Comparison of ENCODE assay signal across 8 cellular contexts in genomic region chr17:31858647-31859486, GRCh38. TPM values are rescaled to one million over a fixed set of nuclear protein-coding genes. Genes with fewer than 3 reads are reported as not detected.
DNase-seq lines count a peak whose midpoint lies in the region; ATAC-seq and TF ChIP-seq lines count a peak whose summit lies in the region.

Gene COPRS, minus strand, starts transcription at chr17:31859244. Its CDS starts 45 bp downstream, at chr17:31859199.

- H3K4me1 ChIP-seq in left ventricle myocardium inferior (peaks cover 18% of the 10 kb centered on the region), prostate gland (replicated peaks) (peaks cover 4% of the 10 kb centered on the region), upper lobe of right lung (peaks cover 15% of the 10 kb centered on the region)

- H3K27ac ChIP-seq in left ventricle myocardium inferior (replicated peaks) (peak within 1 kb of the TSS; percentile 90), prostate gland (peak within 1 kb of the TSS; percentile 84 to 90), upper lobe of right lung (peak within 1 kb of the TSS; percentile 75)

- H3K9me3 ChIP-seq in left ventricle myocardium inferior (replicated peaks) (no peaks in the 10 kb centered on the region), prostate gland (no peaks in the 10 kb centered on the region), upper lobe of right lung (no peaks in the 10 kb centered on the region)

- WGBS in prostate gland, result under 1% methylated on average over 63 of the region's 100 CpGs

- DNase-seq in DMS53 treated with DMSO at 0.1 percent for 48 hours (lab: John Stamatoyannopoulos, UW; ENCODE audit: unreplicated experiment), result peak; percentile 44
- DNase-seq in H7, result peak; percentile 99
- DNase-seq in NCI-H1105 (lab: John Stamatoyannopoulos, UW), result peak; percentile 81
- DNase-seq in T-helper 2 cell, result peak; percentile 54 to 84 (median 74)
- peak; percentile 69 for DNase-seq in amniotic stem cell (lab: John Stamatoyannopoulos, UW)
- peak; percentile 93 for DNase-seq in left ventricle myocardium inferior
- DNase-seq in prostate gland (ENCODE audit: low spot score), result peak; percentile 88
- peak; percentile 95 for DNase-seq in upper lobe of right lung

- intact Hi-C loops in left ventricle myocardium inferior (cut with micrococcal nuclease), result no loop called here
- intact Hi-C loops in prostate gland (cut with DNase I), result loop anchor here (5.0 kb wide), 1 partner anchor 302 kb away; no protein-coding TSS in a partner anchor
- intact Hi-C loops in upper lobe of right lung (cut with DNase I), result no loop called here

- TF ChIP-seq POLR2A in prostate gland (IDR thresholded peaks at IDR 0.05), result peak; percentile 10

- H3K36me3 ChIP-seq in H7 (replicated peaks; ENCODE audit: control insufficient read depth, insufficient read depth, low read length) (peaks cover 2% of the 10 kb centered on the region), left ventricle myocardium inferior (peaks cover 26% of the 10 kb centered on the region), prostate gland (peaks cover 0 to 11% of the 10 kb centered on the region in 2 donors), upper lobe of right lung (peaks cover 36% of the 10 kb centered on the region)

- peak; percentile 96 for ATAC-seq in upper lobe of right lung

- H3K27me3 ChIP-seq in H7 (ENCODE audit: control insufficient read depth, insufficient read depth, low read length), result no peaks in the 10 kb centered on the region; the same call in 1 of the 2 replicates
- H3K27me3 ChIP-seq in left ventricle myocardium inferior (ENCODE audit: low read depth), result no peaks in the 10 kb centered on the region
- no peaks in the 10 kb centered on the region for H3K27me3 ChIP-seq in prostate gland (replicated peaks; ENCODE audit: insufficient read depth)
- no peaks in the 10 kb centered on the region for H3K27me3 ChIP-seq in upper lobe of right lung

- peak within 1 kb of the TSS; percentile 57 for H3K4me3 ChIP-seq in H7 (ENCODE audit: insufficient read depth, low read depth, low read length)
- H3K4me3 ChIP-seq in left ventricle myocardium inferior, result peak within 1 kb of the TSS; percentile 82
- peak within 1 kb of the TSS; percentile 83 to 88 for H3K4me3 ChIP-seq in prostate gland
- H3K4me3 ChIP-seq in upper lobe of right lung, result peak within 1 kb of the TSS; percentile 68

- TF ChIP-seq CTCF in left ventricle myocardium inferior (IDR thresholded peaks at IDR 0.05; ENCODE audit: borderline replicate concordance) (peak; percentile 24), prostate gland (IDR thresholded peaks at IDR 0.05) (peak in 3 of 4 experiments; percentile 8 to 37 (median 12)), upper lobe of right lung (IDR thresholded peaks at IDR 0.05) (no peak)

RNA-seq across cellular contexts. Expression of gene COPRS, which starts in this region (rescaled TPM):
- total RNA-seq in H7 (2014; rRNA removed; shearing (Covaris generic)), result 49.2 and 69.0 TPM in 2 replicates
- total RNA-seq in left ventricle myocardium inferior, result 52.5 TPM
- 100 to 1,000 TPM; 124 to 125 TPM for total RNA-seq in prostate gland
- 44.7 TPM for total RNA-seq in upper lobe of right lung

Comparison
In these comparisons a context has a peak if more than half of its experiments do, and no peak if none do; other contexts are left out.
1. Peak in every context shown above with its lines: DNase-seq, ATAC-seq, H3K4me3 ChIP-seq and H3K27ac ChIP-seq.
2. DNase-seq: peak in every context shown above with its lines; median percentile 99 in H7; 95 in upper lobe of right lung; 93 in left ventricle myocardium inferior; 88 in prostate gland; 81 in NCI-H1105; 74 in T-helper 2 cell; 69 in amniotic stem cell; 44 in DMS53 treated with DMSO at 0.1 percent for 48 hours.